Comparison of ENCODE assay signal across 8 cellular contexts in genomic region chr14:50061664-50062437, GRCh38. TPM values are rescaled to one million over a fixed set of nuclear protein-coding genes. Genes with fewer than 3 reads are reported as not detected.
A peak's percentile ranks its signal among the peaks of the same experiment; 100 is the strongest.
DNase-seq lines count a peak whose midpoint lies in the region; ATAC-seq and TF ChIP-seq lines count a peak whose summit lies in the region.

No MANE protein-coding gene starts in this region.

- CTCF ChIA-PET in Panc1 (lab: Charles Lee): interaction anchor here (0.7 kb wide), 2 partner anchors 18 to 91 kb away, joined by 3 to 5 read pairs; no protein-coding TSS in a partner anchor

- H3K36me3 ChIP-seq in ACC112 (ENCODE audit: insufficient read depth, low read length) (no peaks in the 10 kb centered on the region), Panc1 (ENCODE audit: control insufficient read depth, insufficient read depth, low read length) (no peaks in the 10 kb centered on the region), skeletal muscle tissue (ENCODE audit: control insufficient read depth in 3 of 3, insufficient read depth in 3 of 3, low read length in 3 of 3) (no peaks in the 10 kb centered on the region)

- DNase-seq in Panc1 (ENCODE audit: low read depth, low spot score) (no peak), glomerular visceral epithelial cell (ENCODE audit: extremely low spot score) (peak; percentile 74), NCI-H128 (lab: John Stamatoyannopoulos, UW; ENCODE audit: unreplicated experiment) (no peak)

- H3K27ac ChIP-seq in ACC112 (ENCODE audit: low read depth, low read length) (peak overlapping the region; percentile 92), Panc1 (ENCODE audit: low read length) (peak overlapping the region; percentile 88), skeletal muscle tissue (ENCODE audit: low read depth, low read length) (peak overlapping the region; percentile 77)

- H3K4me3 ChIP-seq in ACC112 (ENCODE audit: low read depth, low read length) (no peak overlapping the region), Panc1 (ENCODE audit: low read depth in 2 of 2, low read length in 2 of 2) (no peak overlapping the region), skeletal muscle tissue (ENCODE audit: low read length in 3 of 3) (no peak overlapping the region)

- POLR2A ChIA-PET in Panc1 (lab: Charles Lee): interaction anchor here (0.6 kb wide), 1 partner anchor 372 kb away, joined by 12 read pairs; no protein-coding TSS in a partner anchor

- no TSS peak for BruUV-seq in Panc1 (replicated peaks; lab: Mats Ljungman, UMichigan)

- intact Hi-C loops in Panc1 (cut with micrococcal nuclease; ENCODE audit: unreplicated experiment): loop anchor here (10.0 kb wide), 1 partner anchor 87 kb away; no protein-coding TSS in a partner anchor

- ATAC-seq in GM18907 (IDR thresholded peaks at IDR 0.05; ENCODE audit: unreplicated experiment) (peak; percentile 65), HG03066 (IDR thresholded peaks at IDR 0.05; ENCODE audit: low read depth, unreplicated experiment) (peak; percentile 53), Panc1 (peak; percentile 65)
- peak; percentile 47 for ATAC-seq in activated T-helper 17 cell treated with anti-CD3 and anti-CD28 coated beads, Interleukin-2, amount 50 U/mL, for 72 hours (replicated peaks)

- no peak for TF ChIP-seq CTCF in Panc1 (IDR thresholded peaks at IDR 0.05)

- H3K79me2 ChIP-seq in ACC112 (ENCODE audit: control insufficient read depth, insufficient read depth, low read length, unreplicated experiment): no peaks in the 10 kb centered on the region

- H3K27me3 ChIP-seq in ACC112 (ENCODE audit: insufficient read depth, low read length) (no peaks in the 10 kb centered on the region), Panc1 (ENCODE audit: control insufficient read depth, insufficient read depth, low read length) (no peaks in the 10 kb centered on the region), skeletal muscle tissue (ENCODE audit: control insufficient read depth in 3 of 3, insufficient read depth in 3 of 3, low read length in 3 of 3) (no peaks in the 10 kb centered on the region)

- H3K4me1 ChIP-seq in ACC112 (ENCODE audit: control insufficient read depth, insufficient read depth, low read length, unreplicated experiment): peaks cover 42% of the 10 kb centered on the region
- peaks cover 38% of the 10 kb centered on the region for H3K4me1 ChIP-seq in Panc1 (ENCODE audit: control insufficient read depth, insufficient read depth, low read length)
- peaks cover 19 to 26% (median 22%) of the 10 kb centered on the region in 3 donors for H3K4me1 ChIP-seq in skeletal muscle tissue (ENCODE audit: control insufficient read depth in 3 of 3, insufficient read depth in 3 of 3, low read length in 3 of 3)

- peak overlapping the region; percentile 99 for H3K27ac Mint-ChIP-seq in activated T-helper 17 cell treated with anti-CD3 and anti-CD28 coated beads, Interleukin-2, amount 50 U/mL, for 72 hours

- peaks cover 53% of the 10 kb centered on the region for H3K4me1 Mint-ChIP-seq in activated T-helper 17 cell treated with anti-CD3 and anti-CD28 coated beads, Interleukin-2, amount 50 U/mL, for 72 hours

- H3K27me3 Mint-ChIP-seq in activated T-helper 17 cell treated with anti-CD3 and anti-CD28 coated beads, Interleukin-2, amount 50 U/mL, for 72 hours: no peaks in the 10 kb centered on the region

- peak overlapping the region in 2 of 3 donors; percentile 6 to 25 for H3K9ac ChIP-seq in skeletal muscle tissue (ENCODE audit: low read depth in 1 of 3, low read length in 3 of 3)

- H3K4me3 Mint-ChIP-seq in activated T-helper 17 cell treated with anti-CD3 and anti-CD28 coated beads, Interleukin-2, amount 50 U/mL, for 72 hours: peak overlapping the region; percentile 93

- no peaks in the 10 kb centered on the region for H3K9me3 ChIP-seq in Panc1 (ENCODE audit: control insufficient read depth, insufficient read depth, low read depth, low read length)
- no peaks in the 10 kb centered on the region for H3K9me3 ChIP-seq in skeletal muscle tissue (ENCODE audit: control insufficient read depth in 3 of 3, low read length in 3 of 3)

- H3K9me3 Mint-ChIP-seq in activated T-helper 17 cell treated with anti-CD3 and anti-CD28 coated beads, Interleukin-2, amount 50 U/mL, for 72 hours: no peaks in the 10 kb centered on the region

- peak overlapping the region; percentile 3 for H2AFZ ChIP-seq in ACC112 (ENCODE audit: low read length, unreplicated experiment)

- H3K36me3 Mint-ChIP-seq in activated T-helper 17 cell treated with anti-CD3 and anti-CD28 coated beads, Interleukin-2, amount 50 U/mL, for 72 hours (ENCODE audit: low read depth): peaks cover 35% of the 10 kb centered on the region

- in situ Hi-C loops in Panc1 (cut with HindIII; ENCODE audit: low pct_unique_long_range_greater_than_20kb, low sequenced_read_pairs): no loop called here

RNA-seq across cellular contexts. Expression of gene VCPKMT, which starts 54.5 kb away (rescaled TPM):
- total RNA-seq in Panc1 (2021; ENCODE audit: unreplicated experiment) (6.1 TPM), skeletal muscle tissue (2.1 TPM)
- 3.7 TPM for polyA plus RNA-seq in Panc1 (2012; ENCODE audit: insufficient read length)
- total RNA-seq in activated T-helper 17 cell treated with anti-CD3 and anti-CD28 coated beads, Interleukin-2, amount 50 U/mL, for 72 hours: 10 to 100 TPM in 1 of 2 donors, 1 to 10 TPM in 1; 8.2 to 11.4 TPM
